Comparison of ENCODE assay signal across 7 cellular contexts in genomic region chr7:25496394-25497103, GRCh38.
DNase-seq lines count a peak whose midpoint lies in the region; ATAC-seq and TF ChIP-seq lines count a peak whose summit lies in the region.

No MANE protein-coding gene starts in this region.

- no peak overlapping the region for H4K5ac ChIP-seq in mesendoderm (ENCODE audit: low read length)

- no peaks in the 10 kb centered on the region for H3K79me1 ChIP-seq in mesendoderm (ENCODE audit: low read length)

- H3K23ac ChIP-seq in mesendoderm (ENCODE audit: low read length): no peak overlapping the region

- in situ Hi-C loops in brain microvascular endothelial cell (cut with HindIII; ENCODE audit: low pct_ligation_motif_present, low sequenced_read_pairs): no loop called here

- peak; percentile 50 for DNase-seq in SKM-1 treated with dmso at 0.1 percent for 144 hours (lab: John Stamatoyannopoulos, UW; ENCODE audit: unreplicated experiment)
- no peak for DNase-seq in mesendoderm
- no peak for DNase-seq in GOT3 (lab: John Stamatoyannopoulos, UW)
- no peak for DNase-seq in brain microvascular endothelial cell
- no peak for DNase-seq in COLO829 (ENCODE audit: low spot score)

- no peak overlapping the region for H2BK5ac ChIP-seq in mesendoderm (ENCODE audit: low read length)

- no peak for TF ChIP-seq CTCF in brain microvascular endothelial cell (IDR thresholded peaks at IDR 0.05; ENCODE audit: low read depth, low read length, missing control alignments)

- H3K36me3 ChIP-seq in mesendoderm (ENCODE audit: control insufficient read depth, insufficient read depth, low read length) (no peaks in the 10 kb centered on the region), brain microvascular endothelial cell (replicated peaks) (no peaks in the 10 kb centered on the region)

- H3K4ac ChIP-seq in mesendoderm (ENCODE audit: low read depth, low read length): no peak overlapping the region

- H3K56ac ChIP-seq in mesendoderm (ENCODE audit: low read length): no peak overlapping the region

- no peak overlapping the region for H4K8ac ChIP-seq in mesendoderm (ENCODE audit: low read depth, low read length)

- peaks cover 4% of the 10 kb centered on the region for H3K4me1 ChIP-seq in mesendoderm (ENCODE audit: control insufficient read depth, low read depth, low read length)

- H3K18ac ChIP-seq in mesendoderm (ENCODE audit: low read length): peak overlapping the region; percentile 30

- H3K4me3 ChIP-seq in mesendoderm (ENCODE audit: low read length) (no peak overlapping the region), brain microvascular endothelial cell (ENCODE audit: low read depth, low read length) (no peak overlapping the region)

- WGBS in mesendoderm (ENCODE audit: extremely low coverage, insufficient coverage, low lambda C conversion rate): no CpG with 5 or more reads among the region's 13 CpGs

- no peak overlapping the region for H2AK5ac ChIP-seq in mesendoderm (ENCODE audit: low read length)

- no peak overlapping the region for H2BK15ac ChIP-seq in mesendoderm (replicated peaks; ENCODE audit: low read depth)

- H2BK120ac ChIP-seq in mesendoderm (ENCODE audit: low read depth, low read length): no peak overlapping the region

- H3K27me3 ChIP-seq in mesendoderm (ENCODE audit: insufficient read depth, low read length, poor library complexity): no peaks in the 10 kb centered on the region
- H3K27me3 ChIP-seq in brain microvascular endothelial cell (replicated peaks): no peaks in the 10 kb centered on the region

- no peak overlapping the region for H3K4me2 ChIP-seq in mesendoderm (ENCODE audit: low read length)

- H3K27ac ChIP-seq in mesendoderm (ENCODE audit: low read depth, low read length): no peak overlapping the region
- no peak overlapping the region for H3K27ac ChIP-seq in brain microvascular endothelial cell

- H3K79me2 ChIP-seq in mesendoderm (ENCODE audit: control insufficient read depth, insufficient read depth, low read length): no peaks in the 10 kb centered on the region

- no peak overlapping the region for H3K9ac ChIP-seq in mesendoderm (ENCODE audit: low read length)

- ATAC-seq in GM19023 (IDR thresholded peaks at IDR 0.05; ENCODE audit: unreplicated experiment) (peak; percentile 80), HG02943 (IDR thresholded peaks at IDR 0.05; ENCODE audit: low read depth, unreplicated experiment) (peak; percentile 65)
